In genomic region chr6:126976263-126976797, GRCh38 we compare ENCODE assay signal across 38 cellular contexts.
"Had no signal": no experiment of that assay in that cellular context is flagged by ENCODE, and none has a peak within 500 bp of the region (broad histone marks: within the 10 kb centered on the region; RNA-seq: fewer than 3 reads in every experiment).

No MANE protein-coding gene starts in this region.

- DNase-seq: activated CD4-positive, alpha-beta memory T cell treated with anti-CD3 and anti-CD28 coated beads for 36 hours; activated CD4-positive, alpha-beta T cell treated with anti-CD3 and anti-CD28 coated beads, Interleukin-2, amount 10 ng/mL, durations not matched to agents 24 days and 14 days; activated CD4-positive, CD25-positive, alpha-beta regulatory T cell treated with anti-CD3 and anti-CD28 coated beads, Interleukin-2, amount 50 U/mL, for 72 hours; activated CD8-positive, alpha-beta memory T cell treated with anti-CD3 and anti-CD28 coated beads, Interleukin-2, amount 50 U/mL, for 4 hours; activated effector memory CD4-positive, alpha-beta T cell treated with anti-CD3 and anti-CD28 coated beads, Interleukin-2, amount 50 U/mL, for 16 hours; activated naive CD4-positive, alpha-beta T cell treated with anti-CD3 and anti-CD28 coated beads, Interleukin-2, amount 10 ng/mL, durations not matched to agents 7 days and 5 days; activated naive CD8-positive, alpha-beta T cell treated with anti-CD3 and anti-CD28 coated beads, Interleukin-2, amount 10 ng/mL, durations not matched to agents 7 days and 5 days; activated T-cell treated with anti-CD3 and anti-CD28 coated beads, Interleukin-2, amount 50 U/mL, for 1 hour; cerebellar nuclear complex; colonic mucosa; dorsolateral prefrontal cortex; effector memory CD4-positive, alpha-beta T cell; erythroblast; gastrocnemius medialis; hypothalamus; kidney glomerular epithelial cell; left lung; lower lobe of right lung; mesendoderm; nucleus accumbens; psoas muscle; sigmoid colon; stimulated activated CD4-positive, alpha-beta T cell treated with anti-CD3 and anti-CD28 coated beads, Interleukin-1b, Interleukin-23, amount 100 ng/mL, for 48 hours; stimulated activated CD4-positive, alpha-beta T cell treated with anti-CD3 and anti-CD28 coated beads, Interleukin-4, amount 100 ng/mL, for 4 hours; stimulated activated naive B cell treated with anti-CD40 and anti-IgM and Interleukin-4, amounts not matched to agents 10 μg/mL and 1 μg/mL and 100 μg/mL, for 72 hours; stomach; T-helper 9 cell; thyroid gland; WERI-Rb-1 had no signal

- H3K9me3 Mint-ChIP-seq: activated CD4-positive, alpha-beta memory T cell treated with anti-CD3 and anti-CD28 coated beads for 36 hours; activated CD4-positive, alpha-beta T cell treated with anti-CD3 and anti-CD28 coated beads, Interleukin-2, amount 10 ng/mL, durations not matched to agents 24 days and 14 days; activated T-helper 1 cell treated with anti-CD3 and anti-CD28 coated beads, Interleukin-12 subunit alpha, Interleukin-12 subunit beta, Interleukin-2, Interleukin-4 antibody, amounts not matched to agents 30 ng/mL and 10 ng/mL and 1 ng/mL, durations not matched to agents 14 hours and 24 hours and 36 hours; T-helper 1 cell treated with Interleukin-12 subunit alpha and Interleukin-12 subunit beta and Interleukin-4 antibody, amounts not matched to agents 30 μg/mL and 1 μg/mL, for 36 hours had no signal

- FAIRE-seq: TTC549 had no signal

- H3K36me3 Mint-ChIP-seq: activated CD4-positive, alpha-beta memory T cell treated with anti-CD3 and anti-CD28 coated beads for 36 hours; activated naive CD4-positive, alpha-beta T cell treated with anti-CD3 and anti-CD28 coated beads, Interleukin-2, amount 10 ng/mL, durations not matched to agents 7 days and 5 days; activated naive CD8-positive, alpha-beta T cell treated with anti-CD3 and anti-CD28 coated beads, Interleukin-2, amount 10 ng/mL, durations not matched to agents 7 days and 5 days; brain; natural killer cell treated with Interleukin-12 subunit alpha and Interleukin-12 subunit beta and Interleukin-15 and Interleukin-18, amount 100 ng/mL, for 72 hours; stimulated activated naive B cell treated with anti-CD40 and anti-IgM and Interleukin-4, amounts not matched to agents 10 μg/mL and 1 μg/mL and 100 μg/mL, for 72 hours had no signal

- H3K4me1 Mint-ChIP-seq: activated CD4-positive, alpha-beta T cell treated with anti-CD3 and anti-CD28 coated beads, Interleukin-2, amount 10 ng/mL, durations not matched to agents 24 days and 14 days; activated naive CD4-positive, alpha-beta T cell treated with anti-CD3 and anti-CD28 coated beads, Interleukin-2, amount 10 ng/mL, durations not matched to agents 7 days and 5 days; activated naive CD8-positive, alpha-beta T cell treated with anti-CD3 and anti-CD28 coated beads, Interleukin-2, amount 10 ng/mL, durations not matched to agents 7 days and 5 days; brain; stimulated activated naive B cell treated with anti-CD40 and anti-IgM and Interleukin-4, amounts not matched to agents 10 μg/mL and 1 μg/mL and 100 μg/mL, for 72 hours had no signal

- ATAC-seq: gastrocnemius medialis; left lung; lower lobe of right lung; natural killer cell treated with Interleukin-12 subunit alpha and Interleukin-12 subunit beta and Interleukin-15 and Interleukin-18, amount 100 ng/mL, for 72 hours; stimulated activated naive B cell treated with anti-CD40 and anti-IgM and Interleukin-4, amounts not matched to agents 10 μg/mL and 1 μg/mL and 100 μg/mL, for 72 hours had no signal

- H3K4me2 ChIP-seq: smooth muscle cell had no signal

- H3K9me3 ChIP-seq: ascending aorta, colonic mucosa, gastrocnemius medialis, lower lobe of right lung, sigmoid colon, thyroid gland had no signal

- H3K27ac ChIP-seq: ascending aorta, cardiac muscle cell, colonic mucosa, dorsolateral prefrontal cortex, left lung, lower lobe of right lung, parathyroid adenoma, psoas muscle, sigmoid colon, stomach, thyroid gland, WERI-Rb-1 had no signal

- H3K9ac ChIP-seq: parathyroid adenoma had no signal

- H3K36me3 ChIP-seq: ascending aorta, cardiac muscle cell, colonic mucosa, gastrocnemius medialis, left lung, lower lobe of right lung, sigmoid colon, stomach, thyroid gland, WERI-Rb-1 had no signal

- H3K27me3 ChIP-seq: ascending aorta, cardiac muscle cell, colonic mucosa, gastrocnemius medialis, left lung, sigmoid colon, stomach, thyroid gland had no signal

- H2AFZ ChIP-seq: parathyroid adenoma had no signal

- H3K27me3 Mint-ChIP-seq: activated CD4-positive, alpha-beta memory T cell treated with anti-CD3 and anti-CD28 coated beads for 36 hours; activated CD4-positive, alpha-beta T cell treated with anti-CD3 and anti-CD28 coated beads, Interleukin-2, amount 10 ng/mL, durations not matched to agents 24 days and 14 days; activated naive CD4-positive, alpha-beta T cell treated with anti-CD3 and anti-CD28 coated beads, Interleukin-2, amount 10 ng/mL, durations not matched to agents 7 days and 5 days; activated naive CD8-positive, alpha-beta T cell treated with anti-CD3 and anti-CD28 coated beads, Interleukin-2, amount 10 ng/mL, durations not matched to agents 7 days and 5 days; natural killer cell treated with Interleukin-12 subunit alpha and Interleukin-12 subunit beta and Interleukin-15 and Interleukin-18, amount 100 ng/mL, for 72 hours; stimulated activated naive B cell treated with anti-CD40 and anti-IgM and Interleukin-4, amounts not matched to agents 10 μg/mL and 1 μg/mL and 100 μg/mL, for 72 hours had no signal

- H3K4me1 ChIP-seq: ascending aorta, colonic mucosa, left lung, lower lobe of right lung, parathyroid adenoma, psoas muscle, sigmoid colon, thyroid gland had no signal

- H3K27ac Mint-ChIP-seq: activated CD4-positive, alpha-beta memory T cell treated with anti-CD3 and anti-CD28 coated beads for 36 hours; activated CD4-positive, alpha-beta T cell treated with anti-CD3 and anti-CD28 coated beads, Interleukin-2, amount 10 ng/mL, durations not matched to agents 24 days and 14 days; activated naive CD4-positive, alpha-beta T cell treated with anti-CD3 and anti-CD28 coated beads, Interleukin-2, amount 10 ng/mL, durations not matched to agents 7 days and 5 days; activated naive CD8-positive, alpha-beta T cell treated with anti-CD3 and anti-CD28 coated beads, Interleukin-2, amount 10 ng/mL, durations not matched to agents 7 days and 5 days; activated T-helper 1 cell treated with anti-CD3 and anti-CD28 coated beads, Interleukin-12 subunit alpha, Interleukin-12 subunit beta, Interleukin-2, Interleukin-4 antibody, amounts not matched to agents 30 ng/mL and 10 ng/mL and 1 ng/mL, durations not matched to agents 14 hours and 24 hours and 36 hours; natural killer cell treated with Interleukin-12 subunit alpha and Interleukin-12 subunit beta and Interleukin-15 and Interleukin-18, amount 100 ng/mL, for 72 hours; stimulated activated naive B cell treated with anti-CD40 and anti-IgM and Interleukin-4, amounts not matched to agents 10 μg/mL and 1 μg/mL and 100 μg/mL, for 72 hours; T-helper 1 cell treated with Interleukin-12 subunit alpha and Interleukin-12 subunit beta and Interleukin-4 antibody, amounts not matched to agents 30 μg/mL and 1 μg/mL, for 36 hours had no signal

- H3K4me3 ChIP-seq: ascending aorta, cardiac muscle cell, colonic mucosa, dorsolateral prefrontal cortex, gastrocnemius medialis, left lung, lower lobe of right lung, psoas muscle, sigmoid colon, smooth muscle cell, stomach, thyroid gland had no signal

- H3K4me3 Mint-ChIP-seq: activated CD4-positive, alpha-beta memory T cell treated with anti-CD3 and anti-CD28 coated beads for 36 hours; activated CD4-positive, alpha-beta T cell treated with anti-CD3 and anti-CD28 coated beads, Interleukin-2, amount 10 ng/mL, durations not matched to agents 24 days and 14 days; activated naive CD4-positive, alpha-beta T cell treated with anti-CD3 and anti-CD28 coated beads, Interleukin-2, amount 10 ng/mL, durations not matched to agents 7 days and 5 days; activated naive CD8-positive, alpha-beta T cell treated with anti-CD3 and anti-CD28 coated beads, Interleukin-2, amount 10 ng/mL, durations not matched to agents 7 days and 5 days; activated T-helper 1 cell treated with anti-CD3 and anti-CD28 coated beads, Interleukin-12 subunit alpha, Interleukin-12 subunit beta, Interleukin-2, Interleukin-4 antibody, amounts not matched to agents 30 ng/mL and 10 ng/mL and 1 ng/mL, durations not matched to agents 14 hours and 24 hours and 36 hours; natural killer cell treated with Interleukin-12 subunit alpha and Interleukin-12 subunit beta and Interleukin-15 and Interleukin-18, amount 100 ng/mL, for 72 hours; stimulated activated naive B cell treated with anti-CD40 and anti-IgM and Interleukin-4, amounts not matched to agents 10 μg/mL and 1 μg/mL and 100 μg/mL, for 72 hours; T-helper 1 cell treated with Interleukin-12 subunit alpha and Interleukin-12 subunit beta and Interleukin-4 antibody, amounts not matched to agents 30 μg/mL and 1 μg/mL, for 36 hours had no signal

- H3K79me2 ChIP-seq: parathyroid adenoma had no signal
